7 cellular contexts compared by ENCODE assay signal in genomic region chr15:60932051-60932915, GRCh38.
DNase-seq lines count a peak whose midpoint lies in the region; ATAC-seq and TF ChIP-seq lines count a peak whose summit lies in the region.

No MANE protein-coding gene starts in this region.

- no peak overlapping the region for H3K27ac Mint-ChIP-seq in activated CD8-positive, alpha-beta T cell treated with anti-CD3 and anti-CD28 coated beads for 36 hours

- H2BK120ac ChIP-seq in neuronal stem cell (ENCODE audit: low read depth, low read length): no peak overlapping the region

- H3K4me1 ChIP-seq in esophagus squamous epithelium (peaks cover 4 to 61% (median 8%) of the 10 kb centered on the region in 3 donors), neuronal stem cell (ENCODE audit: control insufficient read depth in 2 of 2, insufficient read depth in 1 of 2, low read depth in 1 of 2, low read length in 2 of 2) (peaks cover 0 to 10% of the 10 kb centered on the region in 2 donors)

- CTCF ChIA-PET in activated CD8-positive, alpha-beta T cell treated with anti-CD3 and anti-CD28 coated beads for 36 hours (lab: Charles Lee): interaction anchor here (0.7 to 7.7 kb wide), 16 partner anchors 9 to 573 kb away, joined by 3 to 46 read pairs (median 4); no protein-coding TSS in a partner anchor

- peak; percentile 95 for DNase-seq in HT-29 (ENCODE audit: low spot score)
- DNase-seq in activated CD8-positive, alpha-beta T cell treated with anti-CD3 and anti-CD28 coated beads for 36 hours: peak; percentile 54
- DNase-seq in esophagus squamous epithelium (lab: John Stamatoyannopoulos, UW): no peak
- peak; percentile 18 to 49 (median 36) for DNase-seq in stimulated activated CD4-positive, alpha-beta T cell treated with anti-CD3 and anti-CD28 coated beads, Interleukin-1b, Interleukin-23, amount 100 ng/mL, for 24 hours (ENCODE audit: low read depth in 4 of 4, low spot score in 1 of 4)
- no peak for DNase-seq in NCI-H1092 (lab: John Stamatoyannopoulos, UW)
- DNase-seq in neuronal stem cell (ENCODE audit: low spot score): no peak

- no peak overlapping the region for H3K4me2 ChIP-seq in neuronal stem cell (ENCODE audit: insufficient read depth, low read length, poor library complexity, severe bottlenecking)

- no peak overlapping the region for H3K4me3 Mint-ChIP-seq in activated CD8-positive, alpha-beta T cell treated with anti-CD3 and anti-CD28 coated beads for 36 hours

- intact Hi-C loops in activated CD8-positive, alpha-beta T cell treated with anti-CD3 and anti-CD28 coated beads for 36 hours (cut with micrococcal nuclease): no loop called here
- intact Hi-C loops in esophagus squamous epithelium (cut with DNase I): no loop called here

- H3K14ac ChIP-seq in neuronal stem cell (ENCODE audit: low read length): no peak overlapping the region

- H2AK5ac ChIP-seq in neuronal stem cell (ENCODE audit: low read depth, low read length): no peak overlapping the region

- H2AFZ ChIP-seq in neuronal stem cell (ENCODE audit: low read length): no peak overlapping the region

- no peak for TF ChIP-seq POLR2A in esophagus squamous epithelium (IDR thresholded peaks at IDR 0.05)

- H3K9me3 Mint-ChIP-seq in activated CD8-positive, alpha-beta T cell treated with anti-CD3 and anti-CD28 coated beads for 36 hours: no peaks in the 10 kb centered on the region

- no peak overlapping the region for H2BK5ac ChIP-seq in neuronal stem cell (ENCODE audit: low read length)

- H3K27ac ChIP-seq in esophagus squamous epithelium: peak overlapping the region in 3 of 4 donors; percentile 57 to 74 (median 60)
- no peak overlapping the region for H3K27ac ChIP-seq in neuronal stem cell (replicated peaks; ENCODE audit: low read length)

- peaks cover 6% of the 10 kb centered on the region for H3K4me1 Mint-ChIP-seq in activated CD8-positive, alpha-beta T cell treated with anti-CD3 and anti-CD28 coated beads for 36 hours (ENCODE audit: low read depth)

- no peak overlapping the region for H3K9ac ChIP-seq in neuronal stem cell (ENCODE audit: low read depth, low read length, poor library complexity)

- no peaks in the 10 kb centered on the region for H3K36me3 Mint-ChIP-seq in activated CD8-positive, alpha-beta T cell treated with anti-CD3 and anti-CD28 coated beads for 36 hours (ENCODE audit: low read depth)

- H3K23ac ChIP-seq in neuronal stem cell (ENCODE audit: low read depth, low read length, poor library complexity): no peak overlapping the region

- H2BK15ac ChIP-seq in neuronal stem cell (ENCODE audit: low read length): no peak overlapping the region

- no peak overlapping the region for H2BK12ac ChIP-seq in neuronal stem cell (ENCODE audit: low read length)

- WGBS in esophagus squamous epithelium, 2 donors: 30 to 50% methylated on average over 4 to 8 of the region's 8 CpGs
- WGBS in neuronal stem cell (ENCODE audit: extremely low coverage in 2 of 2, insufficient read length in 2 of 2, insufficient replicate concordance in 1 of 2), 2 donors: no CpG with 5 or more reads among the region's 8 CpGs

- H3K9me3 ChIP-seq in esophagus squamous epithelium (no peaks in the 10 kb centered on the region), neuronal stem cell (replicated peaks in 1 of 2; ENCODE audit: control insufficient read depth in 2 of 2, insufficient read depth in 1 of 2, low read depth in 1 of 2, low read length in 2 of 2) (peaks cover 0 to 2% of the 10 kb centered on the region in 2 donors)

- no peaks in the 10 kb centered on the region for H3K79me1 ChIP-seq in neuronal stem cell (ENCODE audit: low read depth, low read length)

- no peak overlapping the region for H4K91ac ChIP-seq in neuronal stem cell (ENCODE audit: low read depth, low read length, poor library complexity)

- POLR2A ChIA-PET in activated CD8-positive, alpha-beta T cell treated with anti-CD3 and anti-CD28 coated beads for 36 hours (lab: Charles Lee): interaction anchor here (0.6 kb wide), 1 partner anchor 327 kb away, joined by 3 read pairs; no protein-coding TSS in a partner anchor

- H3K27me3 Mint-ChIP-seq in activated CD8-positive, alpha-beta T cell treated with anti-CD3 and anti-CD28 coated beads for 36 hours: peaks cover 4% of the 10 kb centered on the region

- peak; percentile 69 for ATAC-seq in activated CD8-positive, alpha-beta T cell treated with anti-CD3 and anti-CD28 coated beads for 36 hours
- ATAC-seq in HG02852 (IDR thresholded peaks at IDR 0.05; ENCODE audit: unreplicated experiment): no peak

- H3K27me3 ChIP-seq in esophagus squamous epithelium (no peaks in the 10 kb centered on the region), neuronal stem cell (ENCODE audit: control insufficient read depth in 3 of 3, insufficient read depth in 3 of 3, low read depth in 1 of 3, low read length in 3 of 3) (peaks cover 0 to 7% (median 6%) of the 10 kb centered on the region in 3 experiments)

- H3K4me3 ChIP-seq in esophagus squamous epithelium: no peak overlapping the region
- H3K4me3 ChIP-seq in neuronal stem cell (ENCODE audit: low read length in 2 of 2): no peak overlapping the region

- H3K4ac ChIP-seq in neuronal stem cell (ENCODE audit: low read length): no peak overlapping the region

- H3K36me3 ChIP-seq in esophagus squamous epithelium (no peaks in the 10 kb centered on the region), neuronal stem cell (replicated peaks in 1 of 2; ENCODE audit: control insufficient read depth in 2 of 2, insufficient read depth in 2 of 2, low read length in 2 of 2) (no peaks in the 10 kb centered on the region)

- H4K8ac ChIP-seq in neuronal stem cell (ENCODE audit: low read depth, low read length): no peak overlapping the region

- no peak for TF ChIP-seq CTCF in activated CD8-positive, alpha-beta T cell treated with anti-CD3 and anti-CD28 coated beads for 36 hours (IDR thresholded peaks at IDR 0.05)
- peak in 5 of 6 experiments; percentile 22 to 81 (median 48) for TF ChIP-seq CTCF in esophagus squamous epithelium (IDR thresholded peaks at IDR 0.05)

- no peak overlapping the region for H3K18ac ChIP-seq in neuronal stem cell (ENCODE audit: low read length)

Comparison
In these comparisons a context has a peak if more than half of its experiments do, and no peak if none do; other contexts are left out.
1. DNase-seq: peak in HT-29 (single experiment), activated CD8-positive, alpha-beta T cell treated with anti-CD3 and anti-CD28 coated beads for 36 hours (single experiment) and stimulated activated CD4-positive, alpha-beta T cell treated with anti-CD3 and anti-CD28 coated beads, Interleukin-1b, Interleukin-23, amount 100 ng/mL, for 24 hours (4 of 4); none in esophagus squamous epithelium (single experiment), NCI-H1092 (single experiment) and neuronal stem cell (single experiment).